In genomic region chr6:7566617-7567173, GRCh38 we compare ENCODE assay signal across 1 cellular context.
A peak's percentile ranks its signal among the peaks of the same experiment; 100 is the strongest.
TF ChIP-seq lines count a peak whose summit lies in the region.

No MANE protein-coding gene starts in this region.

TF ChIP-seq in K562, 482 proteins besides CTCF, POLR2A, EP300 and RAD21 (continued from another document):
- TF ChIP-seq ZBTB40 (IDR thresholded peaks at IDR 0.05) (peak; percentile 91), ZBTB40 (CRISPR knock-in tag; IDR thresholded peaks at IDR 0.05) (peak; percentile 73), ZNF57 (CRISPR knock-in tag; IDR thresholded peaks at IDR 0.05) (no peak), ZBTB2 (IDR thresholded peaks at IDR 0.05) (no peak), KLF1 (tag; IDR thresholded peaks at IDR 0.05) (no peak)
